In the genomic region with DNA sequence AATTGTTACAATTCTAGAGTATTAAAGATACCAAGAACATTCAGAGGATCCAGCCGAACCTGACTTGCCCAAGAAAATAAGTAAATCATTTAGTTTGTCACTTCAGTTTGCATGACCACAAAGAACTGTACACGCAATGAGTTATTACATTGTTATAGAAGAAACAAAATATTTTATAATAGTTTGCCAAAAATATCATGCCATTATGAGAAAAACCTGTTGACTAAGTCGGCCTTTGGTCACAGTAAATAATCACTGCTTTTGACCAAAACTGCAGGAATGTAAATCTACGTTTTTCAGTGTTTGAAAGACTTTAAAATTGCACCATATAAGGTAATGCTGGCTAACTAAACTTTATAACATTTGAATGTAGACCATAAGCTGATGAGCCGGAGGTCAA, we compare ENCODE assay signal across 23 cellular contexts. TPM values are rescaled to one million over a fixed set of nuclear protein-coding genes. Genes with fewer than 3 reads are reported as not detected.
A peak's percentile ranks its signal among the peaks of the same experiment; 100 is the strongest.
DNase-seq lines count a peak whose midpoint lies in the region; ATAC-seq, FAIRE-seq and TF ChIP-seq lines count a peak whose summit lies in the region.
"Had no signal": no experiment of that assay in that cellular context is flagged by ENCODE, and none has a peak within 500 bp of the region (broad histone marks: within the 10 kb centered on the region; RNA-seq: fewer than 3 reads in every experiment).

No MANE protein-coding gene starts in this region.

- no peak for FAIRE-seq in kidney (lab: Jason Lieb, UNC)
- FAIRE-seq: G401.6 had no signal

- no peak overlapping the region for H3K4me3 ChIP-seq in SK-N-SH (ENCODE audit: low read depth in 2 of 2, low read length in 1 of 2)
- H3K4me3 ChIP-seq in Loucy (ENCODE audit: low read length, poor library complexity, severe bottlenecking), result peak overlapping the region; percentile 32
- H3K4me3 ChIP-seq in fibroblast of mammary gland (ENCODE audit: control insufficient read depth, low read depth, low read length), result no peak overlapping the region
- H3K4me3 ChIP-seq in subcutaneous abdominal adipose tissue (ENCODE audit: low read depth in 1 of 5, low read length in 5 of 5), result no peak overlapping the region
- no peak overlapping the region for H3K4me3 ChIP-seq in kidney (ENCODE audit: low read length in 2 of 2)
- H3K4me3 ChIP-seq in uterus, result no peak overlapping the region
- H3K4me3 ChIP-seq: mucosa of descending colon, skin epidermis had no signal

- H4K20me1 ChIP-seq in SK-N-SH (ENCODE audit: insufficient read depth), result peaks cover 98% of the 10 kb centered on the region
- peaks cover 39% of the 10 kb centered on the region for H4K20me1 ChIP-seq in Loucy (ENCODE audit: insufficient read depth, low read length, poor library complexity, severe bottlenecking)

- intact Hi-C loops in kidney (cut with DNase I) (no loop called here), uterus (cut with DNase I; ENCODE audit: low total_unique reads) (no loop called here)

- 79% methylated on average over 5 of the region's 5 CpGs for WGBS in SK-N-SH (ENCODE audit: low lambda C conversion rate)

- H3K36me3 ChIP-seq in SK-N-SH (replicated peaks in 1 of 2; ENCODE audit: control insufficient read depth in 1 of 2, insufficient read depth in 2 of 2, low read length in 1 of 2), result no peaks in the 10 kb centered on the region
- H3K36me3 ChIP-seq in Loucy (ENCODE audit: insufficient read depth, low read length), result no peaks in the 10 kb centered on the region
- H3K36me3 ChIP-seq in subcutaneous abdominal adipose tissue (ENCODE audit: control insufficient read depth in 5 of 5, insufficient read depth in 5 of 5, low read length in 5 of 5), result no peaks in the 10 kb centered on the region
- no peaks in the 10 kb centered on the region for H3K36me3 ChIP-seq in kidney (ENCODE audit: control insufficient read depth in 1 of 2, insufficient read depth in 2 of 2, low read length in 2 of 2)
- no peaks in the 10 kb centered on the region for H3K36me3 ChIP-seq in uterus

- TF ChIP-seq EP300 in SK-N-SH (IDR thresholded peaks at IDR 0.05; ENCODE audit: borderline replicate concordance in 1 of 2, low read depth in 1 of 2, low read length in 1 of 2), result no peak

- no peak overlapping the region for H2AFZ ChIP-seq in SK-N-SH (ENCODE audit: low read depth)
- no peak overlapping the region for H2AFZ ChIP-seq in Loucy (ENCODE audit: low read length)

- POLR2A ChIA-PET in SK-N-SH (lab: Yijun Ruan, JAX), result no interaction called here

- CTCF ChIA-PET in SK-N-SH (lab: Yijun Ruan, JAX), result interaction anchor here (1.0 kb wide), 1 partner anchor 264 kb away, joined by 3 read pairs; no protein-coding TSS in a partner anchor

- no peak for ATAC-seq in SK-N-SH treated with all-trans-retinoic acid at 6 μM for 48 hours
- ATAC-seq: stimulated activated naive B cell treated with anti-CD40 and anti-IgM and Interleukin-4, amounts not matched to agents 10 μg/mL and 1 μg/mL and 100 μg/mL, for 72 hours had no signal

- TF ChIP-seq CTCF in SK-N-SH (IDR thresholded peaks at IDR 0.05) (no peak), Loucy (conservative IDR thresholded peaks at IDR 0.05; ENCODE audit: low read length) (no peak), fibroblast of mammary gland (conservative IDR thresholded peaks at IDR 0.05; ENCODE audit: control insufficient read depth, insufficient read depth, low read depth, low read length) (no peak), kidney (IDR thresholded peaks at IDR 0.05; ENCODE audit: borderline replicate concordance, extremely low read depth, insufficient read depth) (no peak), uterus (IDR thresholded peaks at IDR 0.05) (no peak)

- TF ChIP-seq POLR2A in uterus (IDR thresholded peaks at IDR 0.05), result no peak

- peaks cover 31 to 73% of the 10 kb centered on the region in 2 experiments for H3K4me1 ChIP-seq in SK-N-SH (ENCODE audit: control insufficient read depth in 1 of 2, insufficient read depth in 2 of 2, low read depth in 1 of 2, low read length in 1 of 2)
- H3K4me1 ChIP-seq in Loucy (ENCODE audit: insufficient read depth, low read length, poor library complexity, severe bottlenecking), result peaks cover 68% of the 10 kb centered on the region
- peaks cover 8 to 62% (median 53%) of the 10 kb centered on the region in 5 donors for H3K4me1 ChIP-seq in subcutaneous abdominal adipose tissue (ENCODE audit: control insufficient read depth in 5 of 5, insufficient read depth in 5 of 5, low read length in 5 of 5)
- H3K4me1 ChIP-seq in kidney (ENCODE audit: control insufficient read depth in 1 of 2, insufficient read depth in 1 of 2, low read depth in 1 of 2, low read length in 2 of 2), result peaks cover 15 to 49% of the 10 kb centered on the region in 2 donors
- H3K4me1 ChIP-seq in uterus, result peaks cover 5 to 16% of the 10 kb centered on the region in 2 donors

- H3K27ac ChIP-seq in SK-N-SH (ENCODE audit: low read depth in 2 of 2, low read length in 1 of 2) (0 out of 4 replicates have a peak overlapping the region, but pooled peaks of 1 of the 2 experiments have one; percentile 8), subcutaneous abdominal adipose tissue (ENCODE audit: low read depth, low read length) (peak overlapping the region; percentile 14), kidney (ENCODE audit: low read depth in 2 of 2, low read length in 2 of 2) (no peak overlapping the region), uterus (no peak overlapping the region)

- no peaks in the 10 kb centered on the region for H3K27me3 ChIP-seq in SK-N-SH (ENCODE audit: insufficient read depth)
- H3K27me3 ChIP-seq in Loucy (ENCODE audit: insufficient read depth, low read length, poor library complexity, severe bottlenecking), result no peaks in the 10 kb centered on the region
- no peaks in the 10 kb centered on the region for H3K27me3 ChIP-seq in subcutaneous abdominal adipose tissue (ENCODE audit: control insufficient read depth in 5 of 5, insufficient read depth in 4 of 5, low read length in 5 of 5)
- no peaks in the 10 kb centered on the region for H3K27me3 ChIP-seq in uterus

- DNase-seq in SK-N-SH (no peak), fibroblast of mammary gland (ENCODE audit: low read depth) (peak; percentile 62), kidney (no peak), uterus (no peak), DMS 273 treated with DMSO at 0.1 percent for 48 hours (lab: John Stamatoyannopoulos, UW) (no peak)
- DNase-seq: 8988T; activated naive CD8-positive, alpha-beta T cell treated with anti-CD3 and anti-CD28 coated beads for 36 hours; activated T-cell treated with anti-CD3 and anti-CD28 coated beads, Interleukin-2, amount 50 U/mL, for 1 hour; effector CD4-positive, alpha-beta T cell; hypothalamus; left colon; MM.1S; mucosa of descending colon; NCI-H1930; NCI-H510A; occipital lobe; OCI-M1; stimulated activated naive B cell treated with anti-CD40 and anti-IgM and Interleukin-4, amounts not matched to agents 10 μg/mL and 1 μg/mL and 100 μg/mL, for 72 hours had no signal

- H3K4me2 ChIP-seq in SK-N-SH, result peak overlapping the region; percentile 19; the same call in 1 of the 2 replicates
- peak overlapping the region; percentile 66 for H3K4me2 ChIP-seq in Loucy (ENCODE audit: low read depth, low read length, poor library complexity, severe bottlenecking)

- TF ChIP-seq RAD21 in SK-N-SH (IDR thresholded peaks at IDR 0.05; ENCODE audit: low read length), result no peak

- no peaks in the 10 kb centered on the region for H3K9me3 ChIP-seq in SK-N-SH
- H3K9me3 ChIP-seq in Loucy (ENCODE audit: insufficient read depth, low read depth, low read length), result no peaks in the 10 kb centered on the region
- no peaks in the 10 kb centered on the region for H3K9me3 ChIP-seq in subcutaneous abdominal adipose tissue (ENCODE audit: control insufficient read depth in 5 of 5, low read length in 5 of 5)
- no peaks in the 10 kb centered on the region for H3K9me3 ChIP-seq in kidney (ENCODE audit: control insufficient read depth in 1 of 2, low read length in 2 of 2)
- no peaks in the 10 kb centered on the region for H3K9me3 ChIP-seq in uterus
- H3K9me3 ChIP-seq: mucosa of descending colon had no signal

- H3F3A ChIP-seq in SK-N-SH (replicated peaks; ENCODE audit: insufficient read depth), result peaks cover 19% of the 10 kb centered on the region
- H3F3A ChIP-seq in Loucy (ENCODE audit: low read depth), result no peaks in the 10 kb centered on the region

- no peaks in the 10 kb centered on the region for H3K9me2 ChIP-seq in SK-N-SH
- H3K9me2 ChIP-seq in Loucy (replicated peaks; ENCODE audit: low read depth, low read length), result no peaks in the 10 kb centered on the region

- no peak overlapping the region for H3K9ac ChIP-seq in SK-N-SH
- H3K9ac ChIP-seq in Loucy (ENCODE audit: low read depth, low read length, poor library complexity, severe bottlenecking), result peak overlapping the region; percentile 36
- no peak overlapping the region for H3K9ac ChIP-seq in subcutaneous abdominal adipose tissue (ENCODE audit: low read length in 5 of 5)
- H3K9ac ChIP-seq in kidney (ENCODE audit: low read length in 2 of 2), result no peak overlapping the region

- H3K79me2 ChIP-seq in SK-N-SH (ENCODE audit: insufficient read depth) (peaks cover 100% of the 10 kb centered on the region), Loucy (ENCODE audit: insufficient read depth, low read length) (peaks cover 99% of the 10 kb centered on the region)

TF ChIP-seq in SK-N-SH, 30 proteins besides CTCF, POLR2A, EP300 and RAD21 (continues in another document):
- TF ChIP-seq MXI1 (IDR thresholded peaks at IDR 0.05; ENCODE audit: low read depth, low read length), result no peak
- TF ChIP-seq JUND (IDR thresholded peaks at IDR 0.05), result no peak

TF ChIP-seq in SK-N-SH treated with all-trans-retinoic acid at 6 μM for 48 hours, 23 proteins besides CTCF, POLR2A, EP300 and RAD21 (continues in another document):
- TF ChIP-seq GLIS3 (CRISPR knock-in tag; IDR thresholded peaks at IDR 0.05) (no peak), ZNF70 (CRISPR knock-in tag; IDR thresholded peaks at IDR 0.05) (no peak), RARB (CRISPR knock-in tag; IDR thresholded peaks at IDR 0.05) (no peak), ESRRG (CRISPR knock-in tag; IDR thresholded peaks at IDR 0.05) (no peak), OSR1 (CRISPR knock-in tag; IDR thresholded peaks at IDR 0.05) (no peak)

RNA-seq across cellular contexts. Expression of gene TRIO, which starts 27.9 kb away (rescaled TPM):
- polyA plus RNA-seq in SK-N-SH (2012; rRNA removed) (225 and 229 TPM in 2 replicates), kidney (ENCODE audit: insufficient read depth, low read depth, low replicate concordance) (9.5 TPM)
- polyA plus RNA-seq in SK-N-SH (2012; cell fraction: cytosol; rRNA removed), result 101 and 117 TPM in 2 replicates
- 1,118 and 1,202 TPM in 2 replicates for polyA plus RNA-seq in SK-N-SH (2012; cell fraction: nucleus; rRNA removed)
- total RNA-seq in kidney (149 TPM), uterus (100 to 1,000 TPM in 3 of 4 donors, 10 to 100 TPM in 1; 93.5 to 234 (median 207) TPM)
